ENCODE assay signal across 1 cellular context in the genomic region with DNA sequence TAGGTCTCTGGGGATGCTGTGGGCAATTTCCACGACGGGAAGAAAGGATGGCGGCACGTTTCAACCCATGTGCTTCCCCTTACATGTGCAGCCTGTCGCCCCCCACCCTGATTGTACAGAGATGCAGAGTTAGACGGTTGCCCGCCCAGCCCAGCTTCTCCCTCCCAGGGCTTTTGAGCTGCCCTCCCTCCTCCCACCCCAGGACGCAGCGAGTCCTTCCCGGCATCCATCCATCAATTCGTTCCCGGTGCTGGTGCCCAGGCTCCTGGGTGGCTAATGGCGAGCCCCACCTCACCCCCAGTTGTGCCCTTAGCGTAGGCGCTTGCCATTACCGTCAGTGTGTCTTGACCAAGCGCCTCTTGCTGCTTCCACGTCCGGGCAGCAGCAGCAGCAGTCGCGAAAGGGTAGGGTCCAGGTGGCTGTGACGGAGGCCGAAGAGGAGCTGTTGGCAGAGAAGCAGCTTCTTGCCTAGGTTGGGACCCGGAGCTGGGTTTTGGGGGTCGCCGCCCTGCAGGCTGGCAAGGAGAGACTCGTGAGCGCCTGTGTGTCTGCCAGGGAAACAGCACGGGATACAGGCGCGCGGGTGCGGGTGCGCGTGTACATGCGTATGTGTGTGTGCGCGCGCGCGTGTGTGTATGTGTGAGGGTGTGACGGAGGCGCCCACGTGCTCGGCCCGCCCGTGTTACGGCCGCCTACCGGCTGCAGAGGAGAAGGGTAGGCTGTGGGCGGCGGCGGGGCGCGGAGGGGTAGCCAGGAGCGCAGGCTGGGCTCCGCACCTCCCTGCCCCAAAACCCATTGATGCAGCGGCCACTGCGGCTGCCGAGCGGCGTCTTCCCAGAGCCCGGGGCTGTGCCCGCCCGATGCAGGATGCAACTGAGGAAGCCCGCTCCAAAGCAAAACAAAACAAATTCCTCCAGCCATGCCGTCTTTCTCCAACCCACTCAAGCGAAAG.
TF ChIP-seq lines count a peak whose summit lies in the region.

A gene (minus strand): TSS at position 609 of the 952 bp plus-strand sequence. CDS start 20,679 bp downstream, outside the sequence.

TF ChIP-seq in HEK293, 187 proteins besides CTCF, POLR2A, EP300 and RAD21 (continued from another document and continues in another):
- TF ChIP-seq, protein P1, sequence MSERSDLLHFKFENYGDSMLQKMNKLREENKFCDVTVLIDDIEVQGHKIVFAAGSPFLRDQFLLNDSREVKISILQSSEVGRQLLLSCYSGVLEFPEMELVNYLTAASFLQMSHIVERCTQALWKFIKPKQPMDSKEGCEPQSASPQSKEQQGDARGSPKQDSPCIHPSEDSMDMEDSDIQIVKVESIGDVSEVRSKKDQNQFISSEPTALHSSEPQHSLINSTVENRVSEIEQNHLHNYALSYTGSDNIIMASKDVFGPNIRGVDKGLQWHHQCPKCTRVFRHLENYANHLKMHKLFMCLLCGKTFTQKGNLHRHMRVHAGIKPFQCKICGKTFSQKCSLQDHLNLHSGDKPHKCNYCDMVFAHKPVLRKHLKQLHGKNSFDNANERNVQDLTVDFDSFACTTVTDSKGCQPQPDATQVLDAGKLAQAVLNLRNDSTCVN (tag by site-specific recombination; optimal IDR thresholded peaks at IDR 0.05) = peak; percentile 99
- TF ChIP-seq KLF16 (tag by site-specific recombination; IDR thresholded peaks at IDR 0.05) (peak; percentile 87), ZNF585B (tag by site-specific recombination; IDR thresholded peaks at IDR 0.05) (no peak), ZNF112 (tag by site-specific recombination; IDR thresholded peaks at IDR 0.05) (no peak), ZNF830 (tag by site-specific recombination; IDR thresholded peaks at IDR 0.05; ENCODE audit: low read depth) (no peak), ZNF132 (tag by site-specific recombination; IDR thresholded peaks at IDR 0.05; ENCODE audit: borderline replicate concordance) (no peak), ZNF768 (tag by site-specific recombination; IDR thresholded peaks at IDR 0.05) (no peak), ZFP37 (tag by site-specific recombination; IDR thresholded peaks at IDR 0.05) (no peak), ZNF423 (tag by site-specific recombination; IDR thresholded peaks at IDR 0.05) (no peak), MZF1 (tag by site-specific recombination; IDR thresholded peaks at IDR 0.05; ENCODE audit: borderline replicate concordance) (0 out of 2 replicates have a peak, but pooled peaks have one; percentile 18), GLI4 (tag by site-specific recombination; IDR thresholded peaks at IDR 0.05) (no peak), ZNF292 (tag by site-specific recombination; IDR thresholded peaks at IDR 0.05; ENCODE audit: borderline replicate concordance, low read depth) (no peak), ZXDB (tag by site-specific recombination; IDR thresholded peaks at IDR 0.05) (peak; percentile 63; the same call in 1 of the 2 replicates), KLF1 (tag by site-specific recombination; IDR thresholded peaks at IDR 0.05) (peak; percentile 71), KLF7 (tag by site-specific recombination; IDR thresholded peaks at IDR 0.05; ENCODE audit: borderline replicate concordance) (peak; percentile 89; the same call in 1 of the 2 replicates), SP2 (tag by site-specific recombination; IDR thresholded peaks at IDR 0.05) (peak; percentile 72), GLIS2 (tag by site-specific recombination; IDR thresholded peaks at IDR 0.05) (peak; percentile 71), ZFHX2 (tag by site-specific recombination; conservative IDR thresholded peaks at IDR 0.05) (peak; percentile 97), ZNF394 (tag by site-specific recombination; IDR thresholded peaks at IDR 0.05; ENCODE audit: borderline replicate concordance) (peak; percentile 58; the same call in 1 of the 2 replicates), ZNF324 (tag by site-specific recombination; IDR thresholded peaks at IDR 0.05) (0 out of 2 replicates have a peak, but pooled peaks have one; percentile 43), ZNF350 (tag by site-specific recombination; IDR thresholded peaks at IDR 0.05) (no peak), ZNF341 (tag by site-specific recombination; IDR thresholded peaks at IDR 0.05; ENCODE audit: low read depth) (peak; percentile 80), SCRT2 (tag by site-specific recombination; IDR thresholded peaks at IDR 0.05) (0 out of 2 replicates have a peak, but pooled peaks have one; percentile 14), ZNF274 (IDR thresholded peaks at IDR 0.05; ENCODE audit: low read length) (no peak), ZNF274 (tag by site-specific recombination; IDR thresholded peaks at IDR 0.05; ENCODE audit: borderline replicate concordance) (no peak), ZSCAN30 (tag by site-specific recombination; IDR thresholded peaks at IDR 0.05) (peak; percentile 64; the same call in 1 of the 2 replicates), IKZF3 (tag by site-specific recombination; IDR thresholded peaks at IDR 0.05) (no peak), ZFP69B (tag by site-specific recombination; IDR thresholded peaks at IDR 0.05) (0 out of 2 replicates have a peak, but pooled peaks have one; percentile 40), ZNF335 (tag by site-specific recombination; conservative IDR thresholded peaks at IDR 0.05) (peak; percentile 54), ZNF146 (tag by site-specific recombination; IDR thresholded peaks at IDR 0.05) (0 out of 2 replicates have a peak, but pooled peaks have one; percentile 11), EGR2 (tag by site-specific recombination; IDR thresholded peaks at IDR 0.05; ENCODE audit: low read depth) (peak; percentile 93), ZNF514 (tag by site-specific recombination; IDR thresholded peaks at IDR 0.05) (no peak), ZBTB17 (tag by site-specific recombination; IDR thresholded peaks at IDR 0.05) (peak; percentile 40; the same call in 1 of the 2 replicates), FEZF1 (tag by site-specific recombination; IDR thresholded peaks at IDR 0.05) (no peak), GLIS1 (tag by site-specific recombination; IDR thresholded peaks at IDR 0.05) (no peak; the same call in 1 of the 2 replicates), ZNF501 (tag by site-specific recombination; IDR thresholded peaks at IDR 0.05) (peak; percentile 82), TCF7L2 (IDR thresholded peaks at IDR 0.05; ENCODE audit: borderline replicate concordance, low read depth, low read length) (peak; percentile 11; the same call in 1 of the 2 replicates), ZSCAN16 (tag by site-specific recombination; IDR thresholded peaks at IDR 0.05) (no peak), YY1 (tag by site-specific recombination; IDR thresholded peaks at IDR 0.05) (no peak), ZNF76 (tag by site-specific recombination; IDR thresholded peaks at IDR 0.05; ENCODE audit: borderline replicate concordance, low read depth) (peak; percentile 66; the same call in 1 of the 2 replicates), SP7 (tag by site-specific recombination; IDR thresholded peaks at IDR 0.05) (peak; percentile 74), ZBTB20 (tag by site-specific recombination; IDR thresholded peaks at IDR 0.05) (peak; percentile 78)
- TF ChIP-seq, protein P2, sequence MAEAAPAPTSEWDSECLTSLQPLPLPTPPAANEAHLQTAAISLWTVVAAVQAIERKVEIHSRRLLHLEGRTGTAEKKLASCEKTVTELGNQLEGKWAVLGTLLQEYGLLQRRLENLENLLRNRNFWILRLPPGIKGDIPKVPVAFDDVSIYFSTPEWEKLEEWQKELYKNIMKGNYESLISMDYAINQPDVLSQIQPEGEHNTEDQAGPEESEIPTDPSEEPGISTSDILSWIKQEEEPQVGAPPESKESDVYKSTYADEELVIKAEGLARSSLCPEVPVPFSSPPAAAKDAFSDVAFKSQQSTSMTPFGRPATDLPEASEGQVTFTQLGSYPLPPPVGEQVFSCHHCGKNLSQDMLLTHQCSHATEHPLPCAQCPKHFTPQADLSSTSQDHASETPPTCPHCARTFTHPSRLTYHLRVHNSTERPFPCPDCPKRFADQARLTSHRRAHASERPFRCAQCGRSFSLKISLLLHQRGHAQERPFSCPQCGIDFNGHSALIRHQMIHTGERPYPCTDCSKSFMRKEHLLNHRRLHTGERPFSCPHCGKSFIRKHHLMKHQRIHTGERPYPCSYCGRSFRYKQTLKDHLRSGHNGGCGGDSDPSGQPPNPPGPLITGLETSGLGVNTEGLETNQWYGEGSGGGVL (tag by site-specific recombination; IDR thresholded peaks at IDR 0.05) = peak; percentile 60; the same call in 1 of the 2 replicates
- TF ChIP-seq, protein P3, sequence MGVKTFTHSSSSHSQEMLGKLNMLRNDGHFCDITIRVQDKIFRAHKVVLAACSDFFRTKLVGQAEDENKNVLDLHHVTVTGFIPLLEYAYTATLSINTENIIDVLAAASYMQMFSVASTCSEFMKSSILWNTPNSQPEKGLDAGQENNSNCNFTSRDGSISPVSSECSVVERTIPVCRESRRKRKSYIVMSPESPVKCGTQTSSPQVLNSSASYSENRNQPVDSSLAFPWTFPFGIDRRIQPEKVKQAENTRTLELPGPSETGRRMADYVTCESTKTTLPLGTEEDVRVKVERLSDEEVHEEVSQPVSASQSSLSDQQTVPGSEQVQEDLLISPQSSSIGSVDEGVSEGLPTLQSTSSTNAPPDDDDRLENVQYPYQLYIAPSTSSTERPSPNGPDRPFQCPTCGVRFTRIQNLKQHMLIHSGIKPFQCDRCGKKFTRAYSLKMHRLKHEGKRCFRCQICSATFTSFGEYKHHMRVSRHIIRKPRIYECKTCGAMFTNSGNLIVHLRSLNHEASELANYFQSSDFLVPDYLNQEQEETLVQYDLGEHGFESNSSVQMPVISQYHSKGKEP (tag by site-specific recombination; IDR thresholded peaks at IDR 0.05) = peak; percentile 34; the same call in 1 of the 2 replicates
- TF ChIP-seq, protein P4, sequence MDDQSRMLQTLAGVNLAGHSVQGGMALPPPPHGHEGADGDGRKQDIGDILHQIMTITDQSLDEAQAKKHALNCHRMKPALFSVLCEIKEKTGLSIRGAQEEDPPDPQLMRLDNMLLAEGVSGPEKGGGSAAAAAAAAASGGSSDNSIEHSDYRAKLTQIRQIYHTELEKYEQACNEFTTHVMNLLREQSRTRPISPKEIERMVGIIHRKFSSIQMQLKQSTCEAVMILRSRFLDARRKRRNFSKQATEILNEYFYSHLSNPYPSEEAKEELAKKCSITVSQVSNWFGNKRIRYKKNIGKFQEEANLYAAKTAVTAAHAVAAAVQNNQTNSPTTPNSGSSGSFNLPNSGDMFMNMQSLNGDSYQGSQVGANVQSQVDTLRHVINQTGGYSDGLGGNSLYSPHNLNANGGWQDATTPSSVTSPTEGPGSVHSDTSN (CRISPR knock-in tag; IDR thresholded peaks at IDR 0.05) = peak; percentile 8; the same call in 1 of the 2 replicates
- TF ChIP-seq, protein P5, sequence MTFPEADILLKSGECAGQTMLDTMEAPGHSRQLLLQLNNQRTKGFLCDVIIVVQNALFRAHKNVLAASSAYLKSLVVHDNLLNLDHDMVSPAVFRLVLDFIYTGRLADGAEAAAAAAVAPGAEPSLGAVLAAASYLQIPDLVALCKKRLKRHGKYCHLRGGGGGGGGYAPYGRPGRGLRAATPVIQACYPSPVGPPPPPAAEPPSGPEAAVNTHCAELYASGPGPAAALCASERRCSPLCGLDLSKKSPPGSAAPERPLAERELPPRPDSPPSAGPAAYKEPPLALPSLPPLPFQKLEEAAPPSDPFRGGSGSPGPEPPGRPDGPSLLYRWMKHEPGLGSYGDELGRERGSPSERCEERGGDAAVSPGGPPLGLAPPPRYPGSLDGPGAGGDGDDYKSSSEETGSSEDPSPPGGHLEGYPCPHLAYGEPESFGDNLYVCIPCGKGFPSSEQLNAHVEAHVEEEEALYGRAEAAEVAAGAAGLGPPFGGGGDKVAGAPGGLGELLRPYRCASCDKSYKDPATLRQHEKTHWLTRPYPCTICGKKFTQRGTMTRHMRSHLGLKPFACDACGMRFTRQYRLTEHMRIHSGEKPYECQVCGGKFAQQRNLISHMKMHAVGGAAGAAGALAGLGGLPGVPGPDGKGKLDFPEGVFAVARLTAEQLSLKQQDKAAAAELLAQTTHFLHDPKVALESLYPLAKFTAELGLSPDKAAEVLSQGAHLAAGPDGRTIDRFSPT (tag by site-specific recombination; IDR thresholded peaks at IDR 0.05) = 0 out of 2 replicates have a peak, but pooled peaks have one; percentile 68
- TF ChIP-seq, protein P6, sequence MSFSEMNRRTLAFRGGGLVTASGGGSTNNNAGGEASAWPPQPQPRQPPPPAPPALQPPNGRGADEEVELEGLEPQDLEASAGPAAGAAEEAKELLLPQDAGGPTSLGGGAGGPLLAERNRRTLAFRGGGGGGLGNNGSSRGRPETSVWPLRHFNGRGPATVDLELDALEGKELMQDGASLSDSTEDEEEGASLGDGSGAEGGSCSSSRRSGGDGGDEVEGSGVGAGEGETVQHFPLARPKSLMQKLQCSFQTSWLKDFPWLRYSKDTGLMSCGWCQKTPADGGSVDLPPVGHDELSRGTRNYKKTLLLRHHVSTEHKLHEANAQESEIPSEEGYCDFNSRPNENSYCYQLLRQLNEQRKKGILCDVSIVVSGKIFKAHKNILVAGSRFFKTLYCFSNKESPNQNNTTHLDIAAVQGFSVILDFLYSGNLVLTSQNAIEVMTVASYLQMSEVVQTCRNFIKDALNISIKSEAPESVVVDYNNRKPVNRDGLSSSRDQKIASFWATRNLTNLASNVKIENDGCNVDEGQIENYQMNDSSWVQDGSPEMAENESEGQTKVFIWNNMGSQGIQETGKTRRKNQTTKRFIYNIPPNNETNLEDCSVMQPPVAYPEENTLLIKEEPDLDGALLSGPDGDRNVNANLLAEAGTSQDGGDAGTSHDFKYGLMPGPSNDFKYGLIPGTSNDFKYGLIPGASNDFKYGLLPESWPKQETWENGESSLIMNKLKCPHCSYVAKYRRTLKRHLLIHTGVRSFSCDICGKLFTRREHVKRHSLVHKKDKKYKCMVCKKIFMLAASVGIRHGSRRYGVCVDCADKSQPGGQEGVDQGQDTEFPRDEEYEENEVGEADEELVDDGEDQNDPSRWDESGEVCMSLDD (tag by site-specific recombination; IDR thresholded peaks at IDR 0.05) = peak; percentile 80
- TF ChIP-seq, protein P7, sequence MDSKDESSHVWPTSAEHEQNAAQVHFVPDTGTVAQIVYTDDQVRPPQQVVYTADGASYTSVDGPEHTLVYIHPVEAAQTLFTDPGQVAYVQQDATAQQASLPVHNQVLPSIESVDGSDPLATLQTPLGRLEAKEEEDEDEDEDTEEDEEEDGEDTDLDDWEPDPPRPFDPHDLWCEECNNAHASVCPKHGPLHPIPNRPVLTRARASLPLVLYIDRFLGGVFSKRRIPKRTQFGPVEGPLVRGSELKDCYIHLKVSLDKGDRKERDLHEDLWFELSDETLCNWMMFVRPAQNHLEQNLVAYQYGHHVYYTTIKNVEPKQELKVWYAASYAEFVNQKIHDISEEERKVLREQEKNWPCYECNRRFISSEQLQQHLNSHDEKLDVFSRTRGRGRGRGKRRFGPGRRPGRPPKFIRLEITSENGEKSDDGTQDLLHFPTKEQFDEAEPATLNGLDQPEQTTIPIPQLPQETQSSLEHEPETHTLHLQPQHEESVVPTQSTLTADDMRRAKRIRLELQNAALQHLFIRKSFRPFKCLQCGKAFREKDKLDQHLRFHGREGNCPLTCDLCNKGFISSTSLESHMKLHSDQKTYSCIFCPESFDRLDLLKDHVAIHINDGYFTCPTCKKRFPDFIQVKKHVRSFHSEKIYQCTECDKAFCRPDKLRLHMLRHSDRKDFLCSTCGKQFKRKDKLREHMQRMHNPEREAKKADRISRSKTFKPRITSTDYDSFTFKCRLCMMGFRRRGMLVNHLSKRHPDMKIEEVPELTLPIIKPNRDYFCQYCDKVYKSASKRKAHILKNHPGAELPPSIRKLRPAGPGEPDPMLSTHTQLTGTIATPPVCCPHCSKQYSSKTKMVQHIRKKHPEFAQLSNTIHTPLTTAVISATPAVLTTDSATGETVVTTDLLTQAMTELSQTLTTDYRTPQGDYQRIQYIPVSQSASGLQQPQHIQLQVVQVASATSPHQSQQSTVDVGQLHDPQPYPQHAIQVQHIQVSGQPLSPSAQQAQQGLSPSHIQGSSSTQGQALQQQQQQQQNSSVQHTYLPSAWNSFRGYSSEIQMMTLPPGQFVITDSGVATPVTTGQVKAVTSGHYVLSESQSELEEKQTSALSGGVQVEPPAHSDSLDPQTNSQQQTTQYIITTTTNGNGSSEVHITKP (tag by site-specific recombination; IDR thresholded peaks at IDR 0.05) = peak; percentile 14
